In the genomic region with DNA sequence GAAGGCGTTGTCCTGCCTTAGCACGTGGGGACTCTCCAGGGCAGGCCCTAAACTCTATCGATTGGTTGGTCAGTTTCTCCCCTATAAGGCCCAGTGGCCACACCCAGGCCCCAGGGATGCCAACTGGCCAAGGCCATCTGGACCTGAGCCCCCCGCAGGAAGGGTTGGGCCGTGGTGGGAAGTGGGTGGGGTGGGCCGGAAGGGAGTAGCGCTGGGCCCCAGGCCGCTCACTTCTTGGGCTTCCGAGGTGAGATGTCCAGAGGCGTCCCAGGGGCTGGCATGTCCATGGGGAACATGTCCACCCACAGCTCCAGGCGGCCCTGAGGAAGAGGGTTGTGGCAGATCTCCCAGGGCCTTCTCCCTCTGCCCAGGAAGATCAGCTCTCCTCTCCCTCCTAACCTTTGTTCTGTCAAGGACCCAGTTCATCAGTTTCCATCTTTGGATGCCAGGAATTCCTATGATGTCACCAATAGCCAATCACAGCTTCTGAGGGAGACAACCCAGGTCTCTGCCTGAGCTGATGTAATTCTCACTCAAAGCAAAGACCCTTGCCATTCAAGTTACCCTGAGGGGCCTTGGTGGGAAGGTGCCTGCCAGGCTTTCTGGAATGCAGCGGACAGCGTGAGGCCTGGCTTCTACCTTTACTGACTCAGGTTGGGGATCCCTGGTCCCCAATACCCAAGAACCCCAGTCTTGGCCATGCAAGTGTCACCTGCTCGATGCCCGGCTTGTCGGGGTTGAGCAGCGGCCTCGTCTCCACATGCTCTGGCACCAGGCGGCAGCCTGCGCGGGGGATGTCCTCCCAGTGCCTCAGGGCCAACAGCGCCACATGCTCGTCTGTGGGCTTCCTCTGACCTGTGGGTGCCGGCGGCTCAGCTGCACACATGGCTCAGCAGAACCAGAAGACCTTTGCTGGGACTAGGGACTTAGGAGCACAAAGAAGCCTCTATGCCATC, we compare ENCODE assay signal across 1 cellular context.
TF ChIP-seq lines count a peak whose summit lies in the region.

No MANE protein-coding gene starts in this region.

TF ChIP-seq in K562, 482 proteins besides CTCF, POLR2A, EP300 and RAD21:
- TF ChIP-seq ATF7 (IDR thresholded peaks at IDR 0.05): peak; percentile 54; the same call in 1 of the 2 replicates
- no peak for TF ChIP-seq TEAD2 (tag; IDR thresholded peaks at IDR 0.05)
- no peak for TF ChIP-seq ZNF778 (CRISPR knock-in tag; IDR thresholded peaks at IDR 0.05)
- TF ChIP-seq, protein P1, sequence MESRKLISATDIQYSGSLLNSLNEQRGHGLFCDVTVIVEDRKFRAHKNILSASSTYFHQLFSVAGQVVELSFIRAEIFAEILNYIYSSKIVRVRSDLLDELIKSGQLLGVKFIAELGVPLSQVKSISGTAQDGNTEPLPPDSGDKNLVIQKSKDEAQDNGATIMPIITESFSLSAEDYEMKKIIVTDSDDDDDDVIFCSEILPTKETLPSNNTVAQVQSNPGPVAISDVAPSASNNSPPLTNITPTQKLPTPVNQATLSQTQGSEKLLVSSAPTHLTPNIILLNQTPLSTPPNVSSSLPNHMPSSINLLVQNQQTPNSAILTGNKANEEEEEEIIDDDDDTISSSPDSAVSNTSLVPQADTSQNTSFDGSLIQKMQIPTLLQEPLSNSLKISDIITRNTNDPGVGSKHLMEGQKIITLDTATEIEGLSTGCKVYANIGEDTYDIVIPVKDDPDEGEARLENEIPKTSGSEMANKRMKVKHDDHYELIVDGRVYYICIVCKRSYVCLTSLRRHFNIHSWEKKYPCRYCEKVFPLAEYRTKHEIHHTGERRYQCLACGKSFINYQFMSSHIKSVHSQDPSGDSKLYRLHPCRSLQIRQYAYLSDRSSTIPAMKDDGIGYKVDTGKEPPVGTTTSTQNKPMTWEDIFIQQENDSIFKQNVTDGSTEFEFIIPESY (CRISPR knock-in tag; IDR thresholded peaks at IDR 0.05): 0 out of 2 replicates have a peak, but pooled peaks have one; percentile 31
- TF ChIP-seq, protein P2, sequence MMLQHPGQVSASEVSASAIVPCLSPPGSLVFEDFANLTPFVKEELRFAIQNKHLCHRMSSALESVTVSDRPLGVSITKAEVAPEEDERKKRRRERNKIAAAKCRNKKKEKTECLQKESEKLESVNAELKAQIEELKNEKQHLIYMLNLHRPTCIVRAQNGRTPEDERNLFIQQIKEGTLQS (IDR thresholded peaks at IDR 0.05): 0 out of 2 replicates have a peak, but pooled peaks have one; percentile 10
- TF ChIP-seq, protein P2 (CRISPR knock-in tag; conservative IDR thresholded peaks at IDR 0.05): no peak
- TF ChIP-seq, protein P3, sequence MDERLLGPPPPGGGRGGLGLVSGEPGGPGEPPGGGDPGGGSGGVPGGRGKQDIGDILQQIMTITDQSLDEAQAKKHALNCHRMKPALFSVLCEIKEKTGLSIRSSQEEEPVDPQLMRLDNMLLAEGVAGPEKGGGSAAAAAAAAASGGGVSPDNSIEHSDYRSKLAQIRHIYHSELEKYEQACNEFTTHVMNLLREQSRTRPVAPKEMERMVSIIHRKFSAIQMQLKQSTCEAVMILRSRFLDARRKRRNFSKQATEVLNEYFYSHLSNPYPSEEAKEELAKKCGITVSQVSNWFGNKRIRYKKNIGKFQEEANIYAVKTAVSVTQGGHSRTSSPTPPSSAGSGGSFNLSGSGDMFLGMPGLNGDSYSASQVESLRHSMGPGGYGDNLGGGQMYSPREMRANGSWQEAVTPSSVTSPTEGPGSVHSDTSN (CRISPR knock-in tag; IDR thresholded peaks at IDR 0.05; ENCODE audit: low read depth): no peak
- TF ChIP-seq, protein P3 (tag; conservative IDR thresholded peaks at IDR 0.05; ENCODE audit: low read depth): no peak
